10 cellular contexts compared by ENCODE assay signal in the genomic region with DNA sequence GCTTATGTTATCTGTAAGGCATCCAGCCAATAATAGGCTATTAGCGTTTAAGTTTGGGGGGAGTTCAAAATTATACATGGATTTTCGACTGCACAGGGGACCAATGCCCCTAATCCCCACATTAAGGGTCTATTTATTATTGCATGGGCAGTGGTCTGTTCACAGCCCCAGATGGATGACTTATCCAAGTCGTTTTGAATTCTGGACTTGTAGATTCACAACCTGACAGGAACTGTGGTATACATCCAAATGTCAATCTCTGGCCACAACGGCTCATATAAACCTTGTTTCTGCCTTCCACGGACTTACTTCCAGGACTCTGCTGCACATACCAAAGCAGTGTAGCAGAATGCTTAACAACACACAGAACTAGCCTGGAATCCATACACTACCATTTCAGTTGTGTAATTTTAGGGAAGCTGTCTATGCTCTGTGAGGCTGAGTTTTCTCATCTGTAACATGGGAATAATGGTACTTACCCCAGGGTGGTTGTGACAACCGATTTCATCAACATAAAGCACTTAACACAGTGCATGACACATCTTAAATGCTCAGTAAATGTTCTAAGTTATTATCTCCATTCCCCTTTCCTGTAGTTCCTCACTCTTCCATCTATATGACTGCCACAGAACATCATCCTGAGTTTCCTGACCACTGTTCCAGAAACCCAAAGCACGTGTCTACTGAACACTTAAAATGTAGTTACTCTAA. TPM values are rescaled to one million over a fixed set of nuclear protein-coding genes. Genes with fewer than 3 reads are reported as not detected.
DNase-seq lines count a peak whose midpoint lies in the region; ATAC-seq and TF ChIP-seq lines count a peak whose summit lies in the region.
"Had no signal": no experiment of that assay in that cellular context is flagged by ENCODE, and none has a peak within 500 bp of the region (broad histone marks: within the 10 kb centered on the region; RNA-seq: fewer than 3 reads in every experiment).

No MANE protein-coding gene starts in this region.

- DNase-seq in AG04450 (ENCODE audit: low read depth, low spot score) (no peak), coronary artery (ENCODE audit: low spot score) (no peak), natural killer cell (no peak), DMS 273 (lab: John Stamatoyannopoulos, UW; ENCODE audit: unreplicated experiment) (no peak), sciatic nerve (ENCODE audit: low spot score) (no peak), AG20443 (ENCODE audit: low spot score) (no peak)
- DNase-seq: activated gamma-delta T cell had no signal

- H3K9me3 Mint-ChIP-seq in natural killer cell, result peaks cover 0 to 4% of the 10 kb centered on the region in 2 donors

- H3K9me3 ChIP-seq in AG04450 (ENCODE audit: control insufficient read depth, insufficient read depth, low read length), result peaks cover 15% of the 10 kb centered on the region

- CTCF ChIA-PET in AG04450 (lab: Charles Lee), result interaction anchor here (3.9 kb wide), 1 partner anchor 41 kb away, joined by 11 read pairs; no protein-coding TSS in a partner anchor

- H3K27me3 ChIP-seq in AG04450 (ENCODE audit: control insufficient read depth, insufficient read depth, low read length) (no peaks in the 10 kb centered on the region), KMS-11 (ENCODE audit: insufficient read depth, low read depth) (no peaks in the 10 kb centered on the region)

- H2AFZ ChIP-seq in KMS-11 (ENCODE audit: low read depth), result no peak overlapping the region

- peak overlapping the region in 1 of 2 donors; percentile 68 for H3K27ac Mint-ChIP-seq in natural killer cell

- H3K36me3 Mint-ChIP-seq in natural killer cell, result peaks cover 15% of the 10 kb centered on the region

- no peaks in the 10 kb centered on the region for H3K27me3 Mint-ChIP-seq in natural killer cell (ENCODE audit: low read depth in 2 of 2)

- no peak overlapping the region for H3K27ac ChIP-seq in AG04450 (ENCODE audit: low read depth, low read length)
- H3K27ac ChIP-seq in KMS-11, result no peak overlapping the region
- H3K27ac ChIP-seq in coronary artery, result no peak overlapping the region

- H3K4me3 ChIP-seq in AG04450 (ENCODE audit: low read depth, low read length), result peak overlapping the region; percentile 11
- H3K4me3 ChIP-seq in KMS-11 (IDR thresholded peaks at IDR 0.05; ENCODE audit: insufficient read depth, low read depth, low read length), result no peak overlapping the region
- peak overlapping the region; percentile 87 for H3K4me3 ChIP-seq in coronary artery

- intact Hi-C loops in natural killer cell (cut with micrococcal nuclease) (no loop called here), sciatic nerve (cut with DNase I) (no loop called here)

- H3K4me1 Mint-ChIP-seq in natural killer cell, result peaks cover 48 to 74% of the 10 kb centered on the region in 2 donors

- POLR2A ChIA-PET in AG04450 (lab: Yijun Ruan, JAX), result no interaction called here

- H3K36me3 ChIP-seq in KMS-11 (ENCODE audit: insufficient read depth), result peaks cover 8% of the 10 kb centered on the region; the same call in 1 of the 2 replicates

- peaks cover 19% of the 10 kb centered on the region for H3K4me1 ChIP-seq in KMS-11 (ENCODE audit: low read depth, poor library complexity, severe bottlenecking)

- H3K4me2 ChIP-seq in KMS-11, result peak overlapping the region; percentile 77; the same call in 1 of the 2 replicates

- ATAC-seq in natural killer cell, result no peak
- ATAC-seq in sciatic nerve, result no peak
- ATAC-seq in GM18520 (IDR thresholded peaks at IDR 0.05; ENCODE audit: unreplicated experiment), result no peak
- ATAC-seq: HCT116 had no signal

- H3K9ac ChIP-seq in KMS-11, result no peak overlapping the region

- no peaks in the 10 kb centered on the region; the same call in 1 of the 2 replicates for H4K20me1 ChIP-seq in KMS-11 (ENCODE audit: insufficient read depth)

- H3K4me3 Mint-ChIP-seq in natural killer cell, result peak overlapping the region; percentile 19

- H3K79me2 ChIP-seq in KMS-11 (ENCODE audit: insufficient read depth, low read depth), result peaks cover 87% of the 10 kb centered on the region

- TF ChIP-seq CTCF in AG04450 (IDR thresholded peaks at IDR 0.05; ENCODE audit: low read depth, low read length), result no peak
- no peak for TF ChIP-seq CTCF in KMS-11 (conservative IDR thresholded peaks at IDR 0.05; ENCODE audit: low read depth, low read length)
- no peak for TF ChIP-seq CTCF in coronary artery (IDR thresholded peaks at IDR 0.05)
- TF ChIP-seq CTCF in natural killer cell (IDR thresholded peaks at IDR 0.05), result no peak

RNA-seq across cellular contexts. Expression of gene DDX24, which starts 3.7 kb away (rescaled TPM):
- polyA plus RNA-seq in AG04450 (2011; rRNA removed), result 145 and 159 TPM in 2 replicates
- 110 and 114 TPM in 2 replicates for polyA minus RNA-seq in AG04450 (2011; rRNA and poly(A)+ RNA removed)
- 100 to 1,000 TPM; 250 to 357 (median 296) TPM for total RNA-seq in natural killer cell
- total RNA-seq in sciatic nerve, result 181 TPM

RNA-seq across cellular contexts. Expression of gene IFI27L1, which starts 3.8 kb away (rescaled TPM):
- polyA plus RNA-seq in AG04450 (2011; rRNA removed), result 9.2 and 12.5 TPM in 2 replicates
- 5.3 and 6.6 TPM in 2 replicates for polyA minus RNA-seq in AG04450 (2011; rRNA and poly(A)+ RNA removed)
- total RNA-seq in natural killer cell (10 to 100 TPM; 10.1 to 15.1 (median 12.1) TPM), sciatic nerve (20.5 TPM)

RNA-seq across cellular contexts. Expression of gene IFI27, which starts 33.3 kb away (rescaled TPM):
- polyA plus RNA-seq in AG04450 (2011; rRNA removed), result 0.94 and 1.4 TPM in 2 replicates
- 0.46 TPM in 1 of 2 replicates, not detected in the other for polyA minus RNA-seq in AG04450 (2011; rRNA and poly(A)+ RNA removed)
- total RNA-seq in natural killer cell, result 1 to 10 TPM in 1 of 3 donors, under 1 TPM in 2; 0.47 to 1.3 (median 0.52) TPM
- total RNA-seq in sciatic nerve, result 219 TPM

RNA-seq across cellular contexts. Expression of gene OTUB2, which starts 51.1 kb away (rescaled TPM):
- polyA plus RNA-seq in AG04450 (2011; rRNA removed), result 2.1 and 2.3 TPM in 2 replicates
- polyA minus RNA-seq in AG04450 (2011; rRNA and poly(A)+ RNA removed), result 5.1 and 5.3 TPM in 2 replicates
- total RNA-seq in natural killer cell, result under 1 TPM in 2 of 3 donors, not detected in 1; 0.09 to 0.13 TPM
- total RNA-seq in sciatic nerve, result 0.80 TPM

RNA-seq across cellular contexts. Expression of gene IFI27L2, which starts 52.1 kb away (rescaled TPM):
- polyA plus RNA-seq in AG04450 (2011; rRNA removed), result 81.9 and 122 TPM in 2 replicates
- 15.2 and 19.7 TPM in 2 replicates for polyA minus RNA-seq in AG04450 (2011; rRNA and poly(A)+ RNA removed)
- total RNA-seq in natural killer cell (10 to 100 TPM; 36.3 to 55.1 (median 39.8) TPM), sciatic nerve (85.4 TPM)

Comparison
In these comparisons a context has a peak if more than half of its experiments do, and no peak if none do; other contexts are left out.
1. RNA of gene IFI27, which starts 33.3 kb away (total RNA-seq): 219 TPM in sciatic nerve (single experiment); 0.47 to 1.3 TPM in natural killer cell; every median in the first group is over 10 times any median in the second.